In the genomic region with DNA sequence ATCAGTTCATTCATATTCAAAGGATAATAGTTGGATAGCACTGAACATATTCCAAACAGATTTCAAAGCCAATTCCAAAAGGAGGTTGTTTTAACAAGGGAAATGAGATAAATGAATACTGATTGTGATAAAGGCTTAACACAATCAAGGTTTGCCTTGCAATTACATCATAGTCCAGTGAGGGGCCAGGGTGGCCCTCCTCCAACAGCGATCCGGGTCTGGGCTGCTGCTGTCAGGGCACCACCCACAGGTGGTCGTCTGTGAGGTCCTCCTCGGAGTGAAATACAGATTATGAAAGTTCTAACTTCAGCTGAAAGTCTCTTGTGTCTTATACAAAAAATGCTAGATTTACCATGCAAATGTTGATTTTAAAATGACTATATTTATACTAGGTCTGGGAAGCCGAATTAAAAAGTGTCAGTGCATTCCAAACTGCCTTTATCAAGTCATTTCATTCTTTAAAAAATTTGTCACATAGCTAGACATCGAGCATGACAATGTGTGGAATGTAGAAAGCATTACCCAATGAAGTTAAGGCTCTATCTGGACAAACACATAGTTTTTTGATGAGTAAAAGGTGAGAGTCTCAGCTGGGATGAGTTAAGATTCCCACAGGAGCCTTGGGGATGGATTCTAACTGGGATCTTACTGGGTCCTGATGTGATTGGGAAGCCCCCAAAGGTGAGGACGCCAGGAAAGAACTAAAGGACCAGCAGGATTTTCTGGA, we compare ENCODE assay signal across 15 cellular contexts.
A peak's percentile ranks its signal among the peaks of the same experiment; 100 is the strongest.
DNase-seq lines count a peak whose midpoint lies in the region; ATAC-seq, FAIRE-seq and TF ChIP-seq lines count a peak whose summit lies in the region.
"Had no signal": no experiment of that assay in that cellular context is flagged by ENCODE, and none has a peak within 500 bp of the region (broad histone marks: within the 10 kb centered on the region; RNA-seq: fewer than 3 reads in every experiment).

No MANE protein-coding gene starts in this region.

- H3K4ac ChIP-seq in mesendoderm (ENCODE audit: low read depth, low read length): no peak overlapping the region

- H3K56ac ChIP-seq in mesendoderm (ENCODE audit: low read length): no peak overlapping the region

- no peak overlapping the region for H2AK5ac ChIP-seq in mesendoderm (ENCODE audit: low read length)

- H2AFZ ChIP-seq in mammary epithelial cell (ENCODE audit: low read depth, low read length): peak overlapping the region; percentile 19

- no peak overlapping the region for H3K27ac Mint-ChIP-seq in activated CD8-positive, alpha-beta memory T cell treated with anti-CD3 and anti-CD28 coated beads, Interleukin-2, amount 10 ng/mL, durations not matched to agents 7 days and 5 days
- H3K27ac Mint-ChIP-seq in activated CD4-positive, alpha-beta T cell treated with anti-CD3 and anti-CD28 coated beads, Interleukin-2, amount 10 ng/mL, durations not matched to agents 7 days and 5 days: no peak overlapping the region
- H3K27ac Mint-ChIP-seq: activated CD8-positive, alpha-beta T cell treated with anti-CD3 and anti-CD28 coated beads, Interleukin-2, amount 10 ng/mL, durations not matched to agents 7 days and 5 days had no signal

- H3K4me2 ChIP-seq in mammary epithelial cell (ENCODE audit: insufficient read depth, low read depth, low read length) (peak overlapping the region; percentile 14), mesendoderm (ENCODE audit: low read length) (no peak overlapping the region)

- TF ChIP-seq POLR2A in GM12891 (IDR thresholded peaks at IDR 0.05; ENCODE audit: low read depth, low read length): no peak

- no peak for FAIRE-seq in GM12891 (lab: Jason Lieb, UNC)

- H3K4me3 ChIP-seq in AG10803 (ENCODE audit: low read length): no peak overlapping the region
- H3K4me3 ChIP-seq in mammary epithelial cell (replicated peaks in 1 of 3; ENCODE audit: insufficient read depth in 1 of 3, low read depth in 2 of 3, low read length in 3 of 3): no peak overlapping the region
- H3K4me3 ChIP-seq in mesendoderm (ENCODE audit: low read length): no peak overlapping the region
- H3K4me3 ChIP-seq: esophagus squamous epithelium, right atrium auricular region had no signal

- H2BK15ac ChIP-seq in mesendoderm (replicated peaks; ENCODE audit: low read depth): no peak overlapping the region

- H3K9me3 ChIP-seq in mammary epithelial cell (replicated peaks; ENCODE audit: insufficient read depth, low read length): no peaks in the 10 kb centered on the region
- H3K9me3 ChIP-seq: esophagus squamous epithelium had no signal

- ATAC-seq in activated CD8-positive, alpha-beta memory T cell treated with anti-CD3 and anti-CD28 coated beads, Interleukin-2, amount 10 ng/mL, durations not matched to agents 7 days and 5 days: no peak
- ATAC-seq: activated CD8-positive, alpha-beta T cell treated with anti-CD3 and anti-CD28 coated beads, Interleukin-2, amount 10 ng/mL, durations not matched to agents 7 days and 5 days had no signal

- CTCF ChIA-PET in mammary epithelial cell (lab: Charles Lee; ENCODE audit: low non-redundant PET): interaction anchor here (0.7 kb wide), 1 partner anchor 243 kb away, joined by 3 read pairs; no protein-coding TSS in a partner anchor
- CTCF ChIA-PET in activated CD8-positive, alpha-beta memory T cell treated with anti-CD3 and anti-CD28 coated beads, Interleukin-2, amount 10 ng/mL, durations not matched to agents 7 days and 5 days (lab: Charles Lee): no interaction called here
- CTCF ChIA-PET in activated CD4-positive, alpha-beta T cell treated with anti-CD3 and anti-CD28 coated beads, Interleukin-2, amount 10 ng/mL, durations not matched to agents 7 days and 5 days (lab: Charles Lee): no interaction called here

- H3K9me3 Mint-ChIP-seq in activated CD8-positive, alpha-beta memory T cell treated with anti-CD3 and anti-CD28 coated beads, Interleukin-2, amount 10 ng/mL, durations not matched to agents 7 days and 5 days (ENCODE audit: low read depth): no peaks in the 10 kb centered on the region
- H3K9me3 Mint-ChIP-seq in activated CD4-positive, alpha-beta T cell treated with anti-CD3 and anti-CD28 coated beads, Interleukin-2, amount 10 ng/mL, durations not matched to agents 7 days and 5 days: no peaks in the 10 kb centered on the region

- H3K4me3 Mint-ChIP-seq in activated CD8-positive, alpha-beta memory T cell treated with anti-CD3 and anti-CD28 coated beads, Interleukin-2, amount 10 ng/mL, durations not matched to agents 7 days and 5 days: no peak overlapping the region
- no peak overlapping the region for H3K4me3 Mint-ChIP-seq in activated CD4-positive, alpha-beta T cell treated with anti-CD3 and anti-CD28 coated beads, Interleukin-2, amount 10 ng/mL, durations not matched to agents 7 days and 5 days
- H3K4me3 Mint-ChIP-seq: activated CD8-positive, alpha-beta T cell treated with anti-CD3 and anti-CD28 coated beads, Interleukin-2, amount 10 ng/mL, durations not matched to agents 7 days and 5 days had no signal

- H3K79me1 ChIP-seq in mesendoderm (ENCODE audit: low read length): no peaks in the 10 kb centered on the region

- no peaks in the 10 kb centered on the region for H3K4me1 Mint-ChIP-seq in activated CD8-positive, alpha-beta memory T cell treated with anti-CD3 and anti-CD28 coated beads, Interleukin-2, amount 10 ng/mL, durations not matched to agents 7 days and 5 days
- H3K4me1 Mint-ChIP-seq in activated CD4-positive, alpha-beta T cell treated with anti-CD3 and anti-CD28 coated beads, Interleukin-2, amount 10 ng/mL, durations not matched to agents 7 days and 5 days: no peaks in the 10 kb centered on the region

- H3K27me3 ChIP-seq in mammary epithelial cell (ENCODE audit: insufficient read depth, low read length): no peaks in the 10 kb centered on the region
- H3K27me3 ChIP-seq in mesendoderm (ENCODE audit: insufficient read depth, low read length, poor library complexity): no peaks in the 10 kb centered on the region
- H3K27me3 ChIP-seq: esophagus squamous epithelium, right atrium auricular region had no signal

- in situ Hi-C loops in mammary epithelial cell (cut with MboI; ENCODE audit: low sequenced_read_pairs in 2 of 2): no loop called here

- DNase-seq in AG10803 (ENCODE audit: low read depth) (peak; percentile 84), LoVo (ENCODE audit: low spot score) (peak; percentile 9), mammary epithelial cell (peak; percentile 40), mesendoderm (peak; percentile 77), ecto neural progenitor cell (ENCODE audit: low spot score) (no peak), GM12891 (ENCODE audit: insufficient read length, low spot score) (no peak)
- DNase-seq in activated CD8-positive, alpha-beta memory T cell treated with anti-CD3 and anti-CD28 coated beads, Interleukin-2, amount 10 ng/mL, durations not matched to agents 7 days and 5 days: no peak
- no peak for DNase-seq in activated CD4-positive, alpha-beta T cell treated with anti-CD3 and anti-CD28 coated beads, Interleukin-2, amount 10 ng/mL, durations not matched to agents 7 days and 5 days
- DNase-seq: activated CD8-positive, alpha-beta T cell treated with anti-CD3 and anti-CD28 coated beads, Interleukin-2, amount 10 ng/mL, durations not matched to agents 7 days and 5 days; AML-193; esophagus squamous epithelium; NCI-H1105; stimulated activated CD4-positive, alpha-beta T cell treated with anti-CD3 and anti-CD28 coated beads, Interleukin-2, amount 100 ng/mL, for 48 hours; stimulated activated CD8-positive, alpha-beta memory T cell treated with anti-CD3 and anti-CD28 coated beads, Interleukin-4, amount 100 ng/mL, for 48 hours had no signal

- no peak overlapping the region for H2BK120ac ChIP-seq in mesendoderm (ENCODE audit: low read depth, low read length)

- peaks cover 13% of the 10 kb centered on the region for H3K27me3 Mint-ChIP-seq in activated CD8-positive, alpha-beta memory T cell treated with anti-CD3 and anti-CD28 coated beads, Interleukin-2, amount 10 ng/mL, durations not matched to agents 7 days and 5 days
- peaks cover 10% of the 10 kb centered on the region for H3K27me3 Mint-ChIP-seq in activated CD4-positive, alpha-beta T cell treated with anti-CD3 and anti-CD28 coated beads, Interleukin-2, amount 10 ng/mL, durations not matched to agents 7 days and 5 days

- dilution Hi-C loops in mammary epithelial cell (cut with HindIII; ENCODE audit: low sequenced_read_pairs): loop anchor here (5.0 kb wide), 2 partner anchors 70 to 90 kb away; no protein-coding TSS in a partner anchor

- no peak overlapping the region for H3K23ac ChIP-seq in mesendoderm (ENCODE audit: low read length)

- peak overlapping the region; percentile 25 for H3K18ac ChIP-seq in mesendoderm (ENCODE audit: low read length)

- H3K4me1 ChIP-seq in mammary epithelial cell (ENCODE audit: insufficient read depth, low read length) (peaks cover 70% of the 10 kb centered on the region), mesendoderm (ENCODE audit: control insufficient read depth, low read depth, low read length) (no peaks in the 10 kb centered on the region)
- H3K4me1 ChIP-seq: right atrium auricular region had no signal

- no peaks in the 10 kb centered on the region for H3K36me3 ChIP-seq in mammary epithelial cell (ENCODE audit: insufficient read depth, low read length)
- no peaks in the 10 kb centered on the region for H3K36me3 ChIP-seq in mesendoderm (ENCODE audit: control insufficient read depth, insufficient read depth, low read length)
- H3K36me3 ChIP-seq: esophagus squamous epithelium, right atrium auricular region had no signal

- H4K20me1 ChIP-seq in mammary epithelial cell (ENCODE audit: insufficient read depth, low read length): no peaks in the 10 kb centered on the region

- WGBS in mammary epithelial cell (ENCODE audit: low coverage, missing lambda C conversion rate): 2% methylated on average over 7 of the region's 7 CpGs
- no CpG with 5 or more reads among the region's 7 CpGs for WGBS in mesendoderm (ENCODE audit: extremely low coverage, insufficient coverage, low lambda C conversion rate)

- no peak for TF ChIP-seq CTCF in AG10803 (conservative IDR thresholded peaks at IDR 0.05; ENCODE audit: low read length)
- no peak for TF ChIP-seq CTCF in mammary epithelial cell (conservative IDR thresholded peaks at IDR 0.05 in 1 of 2, IDR thresholded peaks at IDR 0.05 in 1 of 2; ENCODE audit: extremely low read depth in 1 of 2, insufficient read depth in 1 of 2, low read depth in 1 of 2, low read length in 2 of 2)

- H4K5ac ChIP-seq in mesendoderm (ENCODE audit: low read length): no peak overlapping the region

- no peaks in the 10 kb centered on the region for H3K36me3 Mint-ChIP-seq in activated CD8-positive, alpha-beta memory T cell treated with anti-CD3 and anti-CD28 coated beads, Interleukin-2, amount 10 ng/mL, durations not matched to agents 7 days and 5 days
- H3K36me3 Mint-ChIP-seq in activated CD4-positive, alpha-beta T cell treated with anti-CD3 and anti-CD28 coated beads, Interleukin-2, amount 10 ng/mL, durations not matched to agents 7 days and 5 days (ENCODE audit: low read depth): no peaks in the 10 kb centered on the region

- intact Hi-C loops in mammary epithelial cell (cut with micrococcal nuclease): no loop called here

- H3K9ac ChIP-seq in mammary epithelial cell (ENCODE audit: insufficient read depth, low read length) (no peak overlapping the region), mesendoderm (ENCODE audit: low read length) (no peak overlapping the region)

- no peaks in the 10 kb centered on the region for H3K79me2 ChIP-seq in mammary epithelial cell (ENCODE audit: insufficient read depth, low read length)
- H3K79me2 ChIP-seq in mesendoderm (ENCODE audit: control insufficient read depth, insufficient read depth, low read length): no peaks in the 10 kb centered on the region

- no peak overlapping the region for H4K8ac ChIP-seq in mesendoderm (ENCODE audit: low read depth, low read length)

- POLR2A ChIA-PET in activated CD4-positive, alpha-beta T cell treated with anti-CD3 and anti-CD28 coated beads, Interleukin-2, amount 10 ng/mL, durations not matched to agents 7 days and 5 days (lab: Charles Lee): no interaction called here

- H2BK5ac ChIP-seq in mesendoderm (ENCODE audit: low read length): no peak overlapping the region

- H3K27ac ChIP-seq in mammary epithelial cell (ENCODE audit: insufficient read depth, low read depth, low read length) (peak overlapping the region; percentile 26), mesendoderm (ENCODE audit: low read depth, low read length) (no peak overlapping the region)
- H3K27ac ChIP-seq: esophagus squamous epithelium, right atrium auricular region had no signal

- BruUV-seq in mammary epithelial cell (replicated peaks; lab: Mats Ljungman, UMichigan): no TSS peak

Comparison
In these comparisons a context has a peak if more than half of its experiments do, and no peak if none do; other contexts are left out.
1. DNase-seq: peak in AG10803 (single experiment), LoVo (single experiment), mammary epithelial cell (single experiment) and mesendoderm (single experiment); none in ecto neural progenitor cell (single experiment), activated CD8-positive, alpha-beta memory T cell treated with anti-CD3 and anti-CD28 coated beads, Interleukin-2, amount 10 ng/mL, durations not matched to agents 7 days and 5 days (single experiment), activated CD4-positive, alpha-beta T cell treated with anti-CD3 and anti-CD28 coated beads, Interleukin-2, amount 10 ng/mL, durations not matched to agents 7 days and 5 days (single experiment) and GM12891 (single experiment).